8 cellular contexts compared by ENCODE assay signal in genomic region chr1:155218854-155219591, GRCh38. TPM values are rescaled to one million over a fixed set of nuclear protein-coding genes. Genes with fewer than 3 reads are reported as not detected.
A peak's percentile ranks its signal among the peaks of the same experiment; 100 is the strongest.
DNase-seq lines count a peak whose midpoint lies in the region; ATAC-seq, FAIRE-seq and TF ChIP-seq lines count a peak whose summit lies in the region.

No MANE protein-coding gene starts in this region.

- H3K4me3 ChIP-seq in astrocyte (ENCODE audit: insufficient read depth, low read depth, low read length) (no peak overlapping the region), skeletal muscle cell (ENCODE audit: low read depth, low read length) (peak overlapping the region; percentile 15)

- H3K4me1 Mint-ChIP-seq in activated CD4-positive, alpha-beta T cell treated with anti-CD3 and anti-CD28 coated beads, Interleukin-2, amount 10 ng/mL, durations not matched to agents 24 days and 14 days, result peaks cover 24% of the 10 kb centered on the region
- H3K4me1 Mint-ChIP-seq in astrocyte (ENCODE audit: low read depth, unreplicated experiment), result peaks cover 2% of the 10 kb centered on the region

- H3K9me3 Mint-ChIP-seq in activated CD4-positive, alpha-beta T cell treated with anti-CD3 and anti-CD28 coated beads, Interleukin-2, amount 10 ng/mL, durations not matched to agents 24 days and 14 days, result no peaks in the 10 kb centered on the region
- no peaks in the 10 kb centered on the region for H3K9me3 Mint-ChIP-seq in astrocyte (ENCODE audit: unreplicated experiment)

- TF ChIP-seq CTCF in astrocyte (IDR thresholded peaks at IDR 0.05; ENCODE audit: insufficient read depth, low read depth, low read length), result no peak

- no peaks in the 10 kb centered on the region for H3K9me3 ChIP-seq in astrocyte (ENCODE audit: insufficient read depth, low read depth, low read length)

- H3K36me3 Mint-ChIP-seq in activated CD4-positive, alpha-beta T cell treated with anti-CD3 and anti-CD28 coated beads, Interleukin-2, amount 10 ng/mL, durations not matched to agents 24 days and 14 days (ENCODE audit: low read depth), result peaks cover 11% of the 10 kb centered on the region
- H3K36me3 Mint-ChIP-seq in astrocyte (ENCODE audit: low read depth, unreplicated experiment), result peaks cover 4% of the 10 kb centered on the region

- no peaks in the 10 kb centered on the region for H3K27me3 ChIP-seq in astrocyte (ENCODE audit: insufficient read depth, low read length)

- H3K27me3 Mint-ChIP-seq in activated CD4-positive, alpha-beta T cell treated with anti-CD3 and anti-CD28 coated beads, Interleukin-2, amount 10 ng/mL, durations not matched to agents 24 days and 14 days, result no peaks in the 10 kb centered on the region
- H3K27me3 Mint-ChIP-seq in astrocyte (ENCODE audit: low read depth, unreplicated experiment), result no peaks in the 10 kb centered on the region

- FAIRE-seq in astrocyte (lab: Jason Lieb, UNC), result no peak

- peaks cover 2% of the 10 kb centered on the region for H3K79me2 ChIP-seq in astrocyte (ENCODE audit: insufficient read depth, low read length)

- intact Hi-C loops in activated CD4-positive, alpha-beta T cell treated with anti-CD3 and anti-CD28 coated beads, Interleukin-2, amount 10 ng/mL, durations not matched to agents 24 days and 14 days (cut with micrococcal nuclease), result loop anchor here (1.0 to 2.0 kb wide), 2 partner anchors 8 to 22 kb away; a partner anchor contains a TSS

- no peaks in the 10 kb centered on the region for H4K20me1 ChIP-seq in astrocyte (ENCODE audit: insufficient read depth, low read length)

- DNase-seq in activated CD4-positive, alpha-beta T cell treated with anti-CD3 and anti-CD28 coated beads, Interleukin-2, amount 10 ng/mL, durations not matched to agents 24 days and 14 days, result peak; percentile 84
- no peak for DNase-seq in activated CD4-positive, alpha-beta T cell treated with anti-CD3 and anti-CD28 coated beads, Interleukin-2, amount 50 U/mL, for 1 hour
- DNase-seq in NCI-H2196 treated with DMSO at 0.1 percent for 48 hours (lab: John Stamatoyannopoulos, UW; ENCODE audit: unreplicated experiment), result peak; percentile 47
- DNase-seq in astrocyte (ENCODE audit: low read depth), result no peak
- DNase-seq in hippocampal formation (lab: John Stamatoyannopoulos, UW), result peak; percentile 71 to 72
- DNase-seq in skeletal muscle cell (ENCODE audit: low read depth), result no peak

- H3K4me1 ChIP-seq in astrocyte (ENCODE audit: insufficient read depth, low read length), result peaks cover under 1% of the 10 kb centered on the region

- no peak overlapping the region for H3K9ac ChIP-seq in astrocyte (ENCODE audit: low read length)

- H3K27ac Mint-ChIP-seq in activated CD4-positive, alpha-beta T cell treated with anti-CD3 and anti-CD28 coated beads, Interleukin-2, amount 10 ng/mL, durations not matched to agents 24 days and 14 days, result peak overlapping the region; percentile 85
- peak overlapping the region; percentile 62 for H3K27ac Mint-ChIP-seq in astrocyte (ENCODE audit: unreplicated experiment)

- H2AFZ ChIP-seq in astrocyte (ENCODE audit: low read depth, low read length), result peak overlapping the region; percentile 11

- H3K4me3 Mint-ChIP-seq in activated CD4-positive, alpha-beta T cell treated with anti-CD3 and anti-CD28 coated beads, Interleukin-2, amount 10 ng/mL, durations not matched to agents 24 days and 14 days, result peak overlapping the region; percentile 51
- H3K4me3 Mint-ChIP-seq in astrocyte (ENCODE audit: unreplicated experiment), result peak overlapping the region; percentile 22

- H3K4me2 ChIP-seq in astrocyte (ENCODE audit: low read length), result peak overlapping the region; percentile 19

- no peaks in the 10 kb centered on the region for H3K36me3 ChIP-seq in astrocyte (ENCODE audit: insufficient read depth, low read length)

- ATAC-seq in GM18502 (IDR thresholded peaks at IDR 0.05; ENCODE audit: poor library complexity, unreplicated experiment), result no peak
- no peak for ATAC-seq in HG02852 (IDR thresholded peaks at IDR 0.05; ENCODE audit: unreplicated experiment)

- no peak overlapping the region for H3K27ac ChIP-seq in astrocyte (ENCODE audit: low read depth, low read length)

RNA-seq across cellular contexts. Expression of gene MTX1, which starts 10.5 kb away (rescaled TPM):
- 62.4 and 64.7 TPM in 2 replicates for total RNA-seq in activated CD4-positive, alpha-beta T cell treated with anti-CD3 and anti-CD28 coated beads, Interleukin-2, amount 10 ng/mL, durations not matched to agents 24 days and 14 days
- total RNA-seq in astrocyte, result 39.8 and 41.8 TPM in 2 replicates

RNA-seq across cellular contexts. Expression of gene THBS3, which starts 11.3 kb away (rescaled TPM):
- 10.5 and 10.6 TPM in 2 replicates for total RNA-seq in activated CD4-positive, alpha-beta T cell treated with anti-CD3 and anti-CD28 coated beads, Interleukin-2, amount 10 ng/mL, durations not matched to agents 24 days and 14 days
- total RNA-seq in astrocyte, result 153 and 162 TPM in 2 replicates

RNA-seq across cellular contexts. Expression of gene ENTREP3, which starts 36.3 kb away (rescaled TPM):
- total RNA-seq in activated CD4-positive, alpha-beta T cell treated with anti-CD3 and anti-CD28 coated beads, Interleukin-2, amount 10 ng/mL, durations not matched to agents 24 days and 14 days, result 45.1 and 46.2 TPM in 2 replicates
- 51.1 and 51.7 TPM in 2 replicates for total RNA-seq in astrocyte

RNA-seq across cellular contexts. Expression of gene SCAMP3, which starts 43.1 kb away (rescaled TPM):
- 152 and 158 TPM in 2 replicates for total RNA-seq in activated CD4-positive, alpha-beta T cell treated with anti-CD3 and anti-CD28 coated beads, Interleukin-2, amount 10 ng/mL, durations not matched to agents 24 days and 14 days
- 68.9 and 70.3 TPM in 2 replicates for total RNA-seq in astrocyte

RNA-seq across cellular contexts. Expression of gene TRIM46, which starts 45.4 kb away (rescaled TPM):
- 9.4 and 10.7 TPM in 2 replicates for total RNA-seq in activated CD4-positive, alpha-beta T cell treated with anti-CD3 and anti-CD28 coated beads, Interleukin-2, amount 10 ng/mL, durations not matched to agents 24 days and 14 days
- 13.2 and 13.6 TPM in 2 replicates for total RNA-seq in astrocyte

Comparison
In these comparisons a context has a peak if more than half of its experiments do, and no peak if none do; other contexts are left out.
1. DNase-seq: peak in activated CD4-positive, alpha-beta T cell treated with anti-CD3 and anti-CD28 coated beads, Interleukin-2, amount 10 ng/mL, durations not matched to agents 24 days and 14 days (single experiment), NCI-H2196 treated with DMSO at 0.1 percent for 48 hours (single experiment) and hippocampal formation (2 of 2); none in activated CD4-positive, alpha-beta T cell treated with anti-CD3 and anti-CD28 coated beads, Interleukin-2, amount 50 U/mL, for 1 hour (single experiment), astrocyte (single experiment) and skeletal muscle cell (single experiment).
2. RNA of gene THBS3, which starts 11.3 kb away (total RNA-seq): 153 to 162 TPM in astrocyte; 10.5 to 10.6 TPM in activated CD4-positive, alpha-beta T cell treated with anti-CD3 and anti-CD28 coated beads, Interleukin-2, amount 10 ng/mL, durations not matched to agents 24 days and 14 days; every median in the first group is over 10 times any median in the second.